In genomic region chr3:16905704-16906103, GRCh38 we compare ENCODE assay signal across 20 cellular contexts. TPM values are rescaled to one million over a fixed set of nuclear protein-coding genes. Genes with fewer than 3 reads are reported as not detected.
DNase-seq lines count a peak whose midpoint lies in the region; ATAC-seq and TF ChIP-seq lines count a peak whose summit lies in the region.
"Had no signal": no experiment of that assay in that cellular context is flagged by ENCODE, and none has a peak within 500 bp of the region (broad histone marks: within the 10 kb centered on the region; RNA-seq: fewer than 3 reads in every experiment).

No MANE protein-coding gene starts in this region.

- ATAC-seq in activated naive CD4-positive, alpha-beta T cell treated with anti-CD3 and anti-CD28 coated beads, Interleukin-2, amount 50 U/mL, for 72 hours = no peak
- no peak for ATAC-seq in stimulated activated memory B cell treated with anti-CD40 and anti-IgM and Interleukin-4, amounts not matched to agents 10 μg/mL and 1 μg/mL and 100 μg/mL, for 72 hours
- ATAC-seq in GM21381 (IDR thresholded peaks at IDR 0.05; ENCODE audit: unreplicated experiment) = no peak
- ATAC-seq: esophagus mucosa, PC-3, SK-N-SH treated with all-trans-retinoic acid at 6 μM for 48 hours had no signal

- H3K9me3 Mint-ChIP-seq in activated naive CD4-positive, alpha-beta T cell treated with anti-CD3 and anti-CD28 coated beads, Interleukin-2, amount 50 U/mL, for 24 hours = no peaks in the 10 kb centered on the region
- H3K9me3 Mint-ChIP-seq in activated naive CD4-positive, alpha-beta T cell treated with anti-CD3 and anti-CD28 coated beads, Interleukin-2, amount 50 U/mL, for 72 hours = peaks cover 0 to 4% of the 10 kb centered on the region in 2 donors
- no peaks in the 10 kb centered on the region for H3K9me3 Mint-ChIP-seq in brain
- H3K9me3 Mint-ChIP-seq in stimulated activated memory B cell treated with anti-CD40 and anti-IgM and Interleukin-4, amounts not matched to agents 10 μg/mL and 1 μg/mL and 100 μg/mL, for 72 hours = no peaks in the 10 kb centered on the region

- TF ChIP-seq CTCF in brain (conservative IDR thresholded peaks at IDR 0.05) = no peak

- H3K9me3 ChIP-seq in KOPT-K1 (ENCODE audit: insufficient read depth, low read length, poor library complexity, severe bottlenecking) = no peaks in the 10 kb centered on the region
- H3K9me3 ChIP-seq: HAP-1, testis had no signal

- H3K36me3 ChIP-seq in KOPT-K1 (ENCODE audit: insufficient read depth, low read length) = no peaks in the 10 kb centered on the region
- H3K36me3 ChIP-seq: HAP-1 had no signal

- H3K4me3 Mint-ChIP-seq in activated naive CD4-positive, alpha-beta T cell treated with anti-CD3 and anti-CD28 coated beads, Interleukin-2, amount 50 U/mL, for 24 hours = peak overlapping the region; percentile 20
- H3K4me3 Mint-ChIP-seq in brain = peak overlapping the region in 1 of 5 experiments; percentile 71
- H3K4me3 Mint-ChIP-seq in stimulated activated memory B cell treated with anti-CD40 and anti-IgM and Interleukin-4, amounts not matched to agents 10 μg/mL and 1 μg/mL and 100 μg/mL, for 72 hours = no peak overlapping the region

- peak overlapping the region; percentile 20 for H3K27ac ChIP-seq in KOPT-K1 (ENCODE audit: low read depth, low read length, poor library complexity, severe bottlenecking)

- peaks cover 91% of the 10 kb centered on the region for H3K4me1 Mint-ChIP-seq in activated naive CD4-positive, alpha-beta T cell treated with anti-CD3 and anti-CD28 coated beads, Interleukin-2, amount 50 U/mL, for 24 hours
- peaks cover 69% of the 10 kb centered on the region for H3K4me1 Mint-ChIP-seq in brain
- H3K4me1 Mint-ChIP-seq in stimulated activated memory B cell treated with anti-CD40 and anti-IgM and Interleukin-4, amounts not matched to agents 10 μg/mL and 1 μg/mL and 100 μg/mL, for 72 hours = peaks cover 82% of the 10 kb centered on the region

- peaks cover 3% of the 10 kb centered on the region for H3K36me3 Mint-ChIP-seq in activated naive CD4-positive, alpha-beta T cell treated with anti-CD3 and anti-CD28 coated beads, Interleukin-2, amount 50 U/mL, for 24 hours
- H3K36me3 Mint-ChIP-seq in activated naive CD4-positive, alpha-beta T cell treated with anti-CD3 and anti-CD28 coated beads, Interleukin-2, amount 50 U/mL, for 72 hours = peaks cover 0 to 12% of the 10 kb centered on the region in 2 donors
- no peaks in the 10 kb centered on the region for H3K36me3 Mint-ChIP-seq in brain
- peaks cover 30% of the 10 kb centered on the region for H3K36me3 Mint-ChIP-seq in stimulated activated memory B cell treated with anti-CD40 and anti-IgM and Interleukin-4, amounts not matched to agents 10 μg/mL and 1 μg/mL and 100 μg/mL, for 72 hours

- H3K27me3 Mint-ChIP-seq in activated naive CD4-positive, alpha-beta T cell treated with anti-CD3 and anti-CD28 coated beads, Interleukin-2, amount 50 U/mL, for 24 hours = no peaks in the 10 kb centered on the region
- H3K27me3 Mint-ChIP-seq in brain = no peaks in the 10 kb centered on the region
- no peaks in the 10 kb centered on the region for H3K27me3 Mint-ChIP-seq in stimulated activated memory B cell treated with anti-CD40 and anti-IgM and Interleukin-4, amounts not matched to agents 10 μg/mL and 1 μg/mL and 100 μg/mL, for 72 hours

- no peak for DNase-seq in activated naive CD4-positive, alpha-beta T cell treated with anti-CD3 and anti-CD28 coated beads, Interleukin-2, amount 50 U/mL, for 72 hours (ENCODE audit: low spot score in 2 of 2)
- no peak for DNase-seq in glomerular visceral epithelial cell (ENCODE audit: extremely low spot score)
- DNase-seq: activated CD4-positive, alpha-beta T cell treated with anti-CD3 and anti-CD28 coated beads, Interleukin-2, amount 50 U/mL, for 48 hours; activated effector memory CD4-positive, alpha-beta T cell treated with Interleukin-2 at 50 U/mL for 16 hours; dermis blood vessel endothelial cell; islet precursor cell; mesenchymal stem cell; NCI-H2029; NCI-H524 treated with DMSO at 0.1 percent for 48 hours; PC-3; retina; testis had no signal

- H3K27ac Mint-ChIP-seq in activated naive CD4-positive, alpha-beta T cell treated with anti-CD3 and anti-CD28 coated beads, Interleukin-2, amount 50 U/mL, for 24 hours = peak overlapping the region; percentile 75
- no peak overlapping the region for H3K27ac Mint-ChIP-seq in activated naive CD4-positive, alpha-beta T cell treated with anti-CD3 and anti-CD28 coated beads, Interleukin-2, amount 50 U/mL, for 72 hours
- H3K27ac Mint-ChIP-seq in brain = peak overlapping the region in 4 of 5 experiments; percentile 27 to 97 (median 52)
- H3K27ac Mint-ChIP-seq in stimulated activated memory B cell treated with anti-CD40 and anti-IgM and Interleukin-4, amounts not matched to agents 10 μg/mL and 1 μg/mL and 100 μg/mL, for 72 hours = peak overlapping the region; percentile 99

RNA-seq across cellular contexts. Expression of gene PLCL2, which starts 20.9 kb away (rescaled TPM):
- total RNA-seq in activated naive CD4-positive, alpha-beta T cell treated with anti-CD3 and anti-CD28 coated beads, Interleukin-2, amount 50 U/mL, for 72 hours = 10 to 100 TPM; 17.8 to 20.5 TPM
- polyA plus RNA-seq in brain (ENCODE audit: insufficient read depth, low read depth, low replicate concordance) = 6.3 TPM

Comparison
In these comparisons a context has a peak if more than half of its experiments do, and no peak if none do; other contexts are left out.
1. H3K27ac Mint-ChIP-seq: peak in activated naive CD4-positive, alpha-beta T cell treated with anti-CD3 and anti-CD28 coated beads, Interleukin-2, amount 50 U/mL, for 24 hours (single experiment), brain (4 of 5) and stimulated activated memory B cell treated with anti-CD40 and anti-IgM and Interleukin-4, amounts not matched to agents 10 μg/mL and 1 μg/mL and 100 μg/mL, for 72 hours (single experiment); none in activated naive CD4-positive, alpha-beta T cell treated with anti-CD3 and anti-CD28 coated beads, Interleukin-2, amount 50 U/mL, for 72 hours (0 of 2).